9 cellular contexts compared by ENCODE assay signal in genomic region chr6:151497935-151498726, GRCh38. TPM values are rescaled to one million over a fixed set of nuclear protein-coding genes. Genes with fewer than 3 reads are reported as not detected.
DNase-seq lines count a peak whose midpoint lies in the region; ATAC-seq and TF ChIP-seq lines count a peak whose summit lies in the region.
"Had no signal": no experiment of that assay in that cellular context is flagged by ENCODE, and none has a peak within 500 bp of the region (broad histone marks: within the 10 kb centered on the region; RNA-seq: fewer than 3 reads in every experiment).

No MANE protein-coding gene starts in this region.

- peaks cover 1% of the 10 kb centered on the region for H3K36me3 Mint-ChIP-seq in activated CD8-positive, alpha-beta memory T cell treated with anti-CD3 and anti-CD28 coated beads, Interleukin-2, amount 10 ng/mL, durations not matched to agents 7 days and 5 days

- H3K4me1 ChIP-seq in neutrophil (ENCODE audit: control insufficient read depth in 1 of 2, insufficient read depth in 1 of 2, low read depth in 1 of 2, low read length in 1 of 2): peaks cover 57% of the 10 kb centered on the region in 2 experiments

- peak; percentile 47 for ATAC-seq in activated CD8-positive, alpha-beta memory T cell treated with anti-CD3 and anti-CD28 coated beads, Interleukin-2, amount 10 ng/mL, durations not matched to agents 7 days and 5 days
- ATAC-seq in HG03025 (IDR thresholded peaks at IDR 0.05; ENCODE audit: low FRiP score, unreplicated experiment): peak; percentile 90

- no peaks in the 10 kb centered on the region for H3K36me3 ChIP-seq in neutrophil

- H3K27me3 Mint-ChIP-seq in activated CD8-positive, alpha-beta memory T cell treated with anti-CD3 and anti-CD28 coated beads, Interleukin-2, amount 10 ng/mL, durations not matched to agents 7 days and 5 days: peaks cover 57% of the 10 kb centered on the region

- no peak overlapping the region for H3K27ac Mint-ChIP-seq in activated CD8-positive, alpha-beta memory T cell treated with anti-CD3 and anti-CD28 coated beads, Interleukin-2, amount 10 ng/mL, durations not matched to agents 7 days and 5 days

- no peak overlapping the region for H3K4me3 Mint-ChIP-seq in activated CD8-positive, alpha-beta memory T cell treated with anti-CD3 and anti-CD28 coated beads, Interleukin-2, amount 10 ng/mL, durations not matched to agents 7 days and 5 days

- CTCF ChIA-PET in activated CD8-positive, alpha-beta memory T cell treated with anti-CD3 and anti-CD28 coated beads, Interleukin-2, amount 10 ng/mL, durations not matched to agents 7 days and 5 days (lab: Charles Lee): no interaction called here

- no peaks in the 10 kb centered on the region for H3K9me3 ChIP-seq in neutrophil

- H3K27me3 ChIP-seq in neutrophil: peaks cover 8% of the 10 kb centered on the region

- H3K4me1 Mint-ChIP-seq in activated CD8-positive, alpha-beta memory T cell treated with anti-CD3 and anti-CD28 coated beads, Interleukin-2, amount 10 ng/mL, durations not matched to agents 7 days and 5 days: peaks cover 18% of the 10 kb centered on the region

- H3K27ac ChIP-seq in neutrophil: peak overlapping the region; percentile 87

- no peak for TF ChIP-seq CTCF in neutrophil (IDR thresholded peaks at IDR 0.05)

- no peaks in the 10 kb centered on the region for H3K9me3 Mint-ChIP-seq in activated CD8-positive, alpha-beta memory T cell treated with anti-CD3 and anti-CD28 coated beads, Interleukin-2, amount 10 ng/mL, durations not matched to agents 7 days and 5 days (ENCODE audit: low read depth)

- no peak for DNase-seq in activated CD8-positive, alpha-beta memory T cell treated with anti-CD3 and anti-CD28 coated beads, Interleukin-2, amount 10 ng/mL, durations not matched to agents 7 days and 5 days
- DNase-seq in activated CD8-positive, alpha-beta memory T cell treated with anti-CD3 and anti-CD28 coated beads, Interleukin-2, amount 50 U/mL, for 48 hours: no peak
- DNase-seq in NOMO-1 treated with dmso at 0.1 percent for 144 hours (lab: John Stamatoyannopoulos, UW; ENCODE audit: unreplicated experiment) (peak; percentile 68), NCI-H446 treated with DMSO at 0.1 percent for 48 hours (lab: John Stamatoyannopoulos, UW) (no peak), AG08395 (ENCODE audit: low spot score) (no peak), pons (ENCODE audit: low spot score) (no peak)

- peak overlapping the region; percentile 4 to 27 for H3K4me3 ChIP-seq in neutrophil (ENCODE audit: low read depth in 1 of 2, low read length in 1 of 2)

RNA-seq across cellular contexts. Expression of gene CCDC170, which starts 4.3 kb away (rescaled TPM):
- not detected for total RNA-seq in activated CD8-positive, alpha-beta memory T cell treated with anti-CD3 and anti-CD28 coated beads, Interleukin-2, amount 10 ng/mL, durations not matched to agents 7 days and 5 days
- total RNA-seq: A172 had no signal

RNA-seq across cellular contexts. Expression of gene RMND1, which starts 46.2 kb away (rescaled TPM):
- total RNA-seq in activated CD8-positive, alpha-beta memory T cell treated with anti-CD3 and anti-CD28 coated beads, Interleukin-2, amount 10 ng/mL, durations not matched to agents 7 days and 5 days: 10 to 100 TPM; 19.9 to 21.8 TPM
